8 cellular contexts compared by ENCODE assay signal in genomic region chr12:75480469-75480949, GRCh38. TPM values are rescaled to one million over a fixed set of nuclear protein-coding genes. Genes with fewer than 3 reads are reported as not detected.
DNase-seq lines count a peak whose midpoint lies in the region; ATAC-seq and TF ChIP-seq lines count a peak whose summit lies in the region.

Gene GLIPR1 (plus strand): TSS chr12:75480755. CDS start chr12:75480881, 126 bp downstream.

- CTCF ChIA-PET in CD4-positive, alpha-beta T cell (lab: Charles Lee): interaction anchor here (1.4 to 4.1 kb wide), 4 partner anchors 42 to 551 kb away, joined by 3 to 20 read pairs (median 5); partner anchors contain the start of genes GLIPR1L1, GLIPR1L2 and PHLDA1

- peak within 1 kb of the TSS; percentile 76 for H3K27ac ChIP-seq in CD4-positive, alpha-beta T cell (ENCODE audit: low read depth, low read length)
- H3K27ac ChIP-seq in HUES6 (ENCODE audit: low read depth, low read length) (peak within 1 kb of the TSS; percentile 51; the same call in 1 of the 2 replicates), spleen (peak within 1 kb of the TSS; percentile 80 to 95 (median 92))

- no peak for TF ChIP-seq CTCF in CD4-positive, alpha-beta T cell (IDR thresholded peaks at IDR 0.05)
- no peak for TF ChIP-seq CTCF in spleen (IDR thresholded peaks at IDR 0.05 in 8 of 11, conservative IDR thresholded peaks at IDR 0.05 in 3 of 11)

- H3K27me3 Mint-ChIP-seq in CD4-positive, alpha-beta T cell: no peaks in the 10 kb centered on the region
- H3K27me3 Mint-ChIP-seq in immature natural killer cell (ENCODE audit: low read depth in 3 of 3): peaks cover 10 to 17% (median 10%) of the 10 kb centered on the region in 3 donors

- peak in 1 of 3 donors; percentile 67 for TF ChIP-seq POLR2A in spleen (IDR thresholded peaks at IDR 0.05)

- no peaks in the 10 kb centered on the region for H3K36me3 ChIP-seq in HUES6 (ENCODE audit: control insufficient read depth, insufficient read depth, low read length)
- H3K36me3 ChIP-seq in spleen: peaks cover 0 to 18% (median 0%) of the 10 kb centered on the region in 6 donors

- no peaks in the 10 kb centered on the region for H3K9me3 ChIP-seq in CD4-positive, alpha-beta T cell (ENCODE audit: control insufficient read depth, low read length)
- H3K9me3 ChIP-seq in HUES6 (ENCODE audit: control insufficient read depth, insufficient read depth, low read depth, low read length) (no peaks in the 10 kb centered on the region), spleen (no peaks in the 10 kb centered on the region)

- peak; percentile 46 to 72 (median 64) for DNase-seq in CD4-positive, alpha-beta T cell
- DNase-seq in T1000 (lab: John Stamatoyannopoulos, UW): peak; percentile 56
- DNase-seq in astrocyte of the hippocampus (ENCODE audit: low read depth, low spot score): peak; percentile 97
- DNase-seq in immature natural killer cell: peak; percentile 68 to 82 (median 75)
- DNase-seq in spleen: peak; percentile 90
- no peak for DNase-seq in DMS153 treated with DMSO at 0.1 percent for 48 hours (lab: John Stamatoyannopoulos, UW; ENCODE audit: unreplicated experiment)

- peak within 1 kb of the TSS; percentile 95 for H3K4me3 Mint-ChIP-seq in CD4-positive, alpha-beta T cell
- H3K4me3 Mint-ChIP-seq in immature natural killer cell: peak within 1 kb of the TSS; percentile 94 to 99 (median 97)

- peak within 1 kb of the TSS; percentile 61 for H3K9ac ChIP-seq in HUES6 (ENCODE audit: low read length)

- H3K4me1 ChIP-seq in HUES6 (ENCODE audit: control insufficient read depth, insufficient read depth, low read length) (peaks cover 31% of the 10 kb centered on the region), spleen (peaks cover 5 to 82% (median 70%) of the 10 kb centered on the region in 6 donors)

- intact Hi-C loops in CD4-positive, alpha-beta T cell (cut with DNase I, micrococcal nuclease): loop anchor here (1.0 to 5.0 kb wide), 8 partner anchors 24 to 557 kb away; partner anchors contain the start of genes GLIPR1L2 (in 2 of the 2), CAPS2 (in 1 of the 2), GLIPR1L1 (in 1 of the 2) and KRR1 (in 1 of the 2)
- intact Hi-C loops in spleen (cut with DNase I; ENCODE audit: low total_unique reads): no loop called here

- POLR2A ChIA-PET in CD4-positive, alpha-beta T cell (lab: Charles Lee): interaction anchor here (0.7 to 3.1 kb wide), 19 partner anchors 8 to 1078 kb away, joined by 3 to 31 read pairs (median 4); partner anchors contain the start of genes CAPS2, GLIPR1L2, KRR1 and NAP1L1

- H3K36me3 Mint-ChIP-seq in CD4-positive, alpha-beta T cell (ENCODE audit: low read depth): peaks cover 48% of the 10 kb centered on the region
- peaks cover 9 to 19% (median 15%) of the 10 kb centered on the region in 3 donors for H3K36me3 Mint-ChIP-seq in immature natural killer cell

- no peaks in the 10 kb centered on the region for H3K27me3 ChIP-seq in CD4-positive, alpha-beta T cell (ENCODE audit: control insufficient read depth, insufficient read depth, low read length)
- H3K27me3 ChIP-seq in HUES6 (ENCODE audit: control insufficient read depth, insufficient read depth, low read length) (no peaks in the 10 kb centered on the region), spleen (replicated peaks in 1 of 7) (no peaks in the 10 kb centered on the region)

- peak within 1 kb of the TSS; percentile 95 for H3K27ac Mint-ChIP-seq in CD4-positive, alpha-beta T cell
- peak within 1 kb of the TSS; percentile 93 to 99 (median 96) for H3K27ac Mint-ChIP-seq in immature natural killer cell

- H3K4me1 Mint-ChIP-seq in CD4-positive, alpha-beta T cell (ENCODE audit: low read depth): peaks cover 85% of the 10 kb centered on the region
- H3K4me1 Mint-ChIP-seq in immature natural killer cell: peaks cover 74 to 87% of the 10 kb centered on the region in 2 donors

- H3K9me3 Mint-ChIP-seq in CD4-positive, alpha-beta T cell: no peaks in the 10 kb centered on the region
- H3K9me3 Mint-ChIP-seq in immature natural killer cell: no peaks in the 10 kb centered on the region

- peak; percentile 74 for ATAC-seq in CD4-positive, alpha-beta T cell (ENCODE audit: poor library complexity)
- peak; percentile 86 for ATAC-seq in GM21390 (IDR thresholded peaks at IDR 0.05; ENCODE audit: unreplicated experiment)

- 12 to 28% (median 16%) methylated on average over 8 of the region's 8 CpGs for WGBS in spleen, 5 donors

- peak within 1 kb of the TSS; percentile 36; the same call in 1 of the 2 replicates for H3K4me3 ChIP-seq in HUES6 (ENCODE audit: low read depth, low read length)
- H3K4me3 ChIP-seq in spleen: peak within 1 kb of the TSS; percentile 33 to 77 (median 46)

RNA-seq across cellular contexts. Expression of gene GLIPR1, which starts in this region (rescaled TPM):
- 10 to 100 TPM; 41.3 to 47.7 TPM for total RNA-seq in CD4-positive, alpha-beta T cell
- polyA plus RNA-seq in immature natural killer cell (100 to 1,000 TPM; 132 to 229 (median 201) TPM), spleen (10 to 100 TPM; 11.7 to 18.6 (median 12.4) TPM)
- 10 to 100 TPM; 40.9 to 72.6 (median 66.4) TPM for total RNA-seq in spleen

Comparison
In these comparisons a context has a peak if more than half of its experiments do, and no peak if none do; other contexts are left out.
1. RNA of gene GLIPR1 (polyA plus RNA-seq): 132 to 229 TPM in immature natural killer cell; 11.7 to 18.6 TPM in spleen; every median in the first group is over 4 times any median in the second.
2. Peak in every context shown above with its lines, with median percentiles within 50 percentile points of each other: H3K27ac ChIP-seq.